Comparison of ENCODE assay signal across 14 cellular contexts in the genomic region with DNA sequence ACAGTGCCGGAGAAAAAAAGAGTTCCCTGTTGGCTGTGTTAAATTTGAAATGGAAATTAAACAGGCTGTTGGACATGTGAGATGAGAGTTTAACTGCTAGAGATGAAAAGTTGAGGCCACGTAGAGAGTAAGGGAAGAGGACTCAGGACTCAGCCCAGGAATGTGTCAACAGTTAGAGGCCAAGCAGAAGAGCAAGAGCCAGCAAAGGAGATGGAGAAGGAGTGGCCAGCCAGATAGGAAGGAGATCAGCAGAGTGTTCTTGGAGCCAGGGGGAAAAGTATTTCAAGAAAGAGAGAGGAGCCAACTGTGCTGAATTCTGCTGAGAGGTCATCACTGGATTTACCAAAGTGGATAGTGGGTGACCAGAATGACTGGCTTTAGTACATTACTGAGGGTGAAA. TPM values are rescaled to one million over a fixed set of nuclear protein-coding genes. Genes with fewer than 3 reads are reported as not detected.
DNase-seq lines count a peak whose midpoint lies in the region; ATAC-seq and TF ChIP-seq lines count a peak whose summit lies in the region.
"Had no signal": no experiment of that assay in that cellular context is flagged by ENCODE, and none has a peak within 500 bp of the region (broad histone marks: within the 10 kb centered on the region; RNA-seq: fewer than 3 reads in every experiment).

No MANE protein-coding gene starts in this region.

- H3K9me3 ChIP-seq in heart right ventricle (no peaks in the 10 kb centered on the region), sigmoid colon (no peaks in the 10 kb centered on the region)
- H3K9me3 ChIP-seq: HAP-1 had no signal

- intact Hi-C loops in left cardiac atrium (cut with DNase I): no loop called here
- intact Hi-C loops in heart right ventricle (cut with DNase I): loop anchor here in 1 of 10 donors (5.0 kb wide), 1 partner anchor 273 kb away; no protein-coding TSS in a partner anchor
- intact Hi-C loops in sigmoid colon (cut with DNase I): no loop called here

- peak overlapping the region in 2 of 10 donors; percentile 7 to 21 for H3K27ac ChIP-seq in heart right ventricle
- H3K27ac ChIP-seq in sigmoid colon: peak overlapping the region in 3 of 4 donors; percentile 6 to 60 (median 29)

- TF ChIP-seq CTCF in heart right ventricle (IDR thresholded peaks at IDR 0.05) (no peak), fibroblast of the aortic adventitia (IDR thresholded peaks at IDR 0.05; ENCODE audit: insufficient read depth, low read length) (no peak), sigmoid colon (IDR thresholded peaks at IDR 0.05) (no peak)

- H3K4me1 ChIP-seq in heart right ventricle: peaks cover 0 to 31% (median 11%) of the 10 kb centered on the region in 9 donors
- peaks cover 0 to 13% (median 11%) of the 10 kb centered on the region in 4 donors for H3K4me1 ChIP-seq in sigmoid colon

- WGBS in heart right ventricle, 2 donors: 32 to 33% methylated on average over 2 of the region's 2 CpGs
- WGBS in sigmoid colon, 2 donors: 85 to 94% methylated on average over 2 of the region's 2 CpGs

- ATAC-seq in left cardiac atrium (peak; percentile 32 to 80), heart right ventricle (no peak), GM18873 (IDR thresholded peaks at IDR 0.05; ENCODE audit: low FRiP score, unreplicated experiment) (no peak), GM19395 (IDR thresholded peaks at IDR 0.05; ENCODE audit: unreplicated experiment) (no peak)

- H3K4me3 ChIP-seq in heart right ventricle (no peak overlapping the region), fibroblast of the aortic adventitia (ENCODE audit: low read depth, low read length) (no peak overlapping the region), sigmoid colon (no peak overlapping the region)
- H3K4me3 ChIP-seq: HAP-1 had no signal

- DNase-seq in left cardiac atrium (no peak), heart right ventricle (no peak), fibroblast of the aortic adventitia (ENCODE audit: low read depth) (peak; percentile 44), sigmoid colon (no peak), AG08395 (ENCODE audit: low spot score) (no peak)
- DNase-seq: ACHN; C1 segment of cervical spinal cord; CD4-positive, alpha-beta T cell; DMS79; GDM1; HFFc6 had no signal

- H3K36me3 ChIP-seq in heart right ventricle: peaks cover 0 to 62% (median 8%) of the 10 kb centered on the region in 9 donors
- peaks cover 0 to 13% (median 2%) of the 10 kb centered on the region in 4 donors for H3K36me3 ChIP-seq in sigmoid colon

- H3K27me3 ChIP-seq in heart right ventricle (no peaks in the 10 kb centered on the region), sigmoid colon (no peaks in the 10 kb centered on the region)

- TF ChIP-seq POLR2A in sigmoid colon (IDR thresholded peaks at IDR 0.05): no peak

- TF ChIP-seq EP300 in sigmoid colon (IDR thresholded peaks at IDR 0.05): no peak

RNA-seq across cellular contexts. Expression of a gene that starts 14.4 kb away (rescaled TPM):
- 10 to 100 TPM; 12.8 to 15.4 TPM for total RNA-seq in left cardiac atrium
- 10 to 100 TPM; 13.1 to 22.8 (median 18.1) TPM for total RNA-seq in heart right ventricle
- 10 to 100 TPM in 1 of 2 donors, 1 to 10 TPM in 1; 4.2 to 14.6 TPM for polyA plus RNA-seq in heart right ventricle
- total RNA-seq in fibroblast of the aortic adventitia (ENCODE audit: low replicate concordance): 15.3 and 15.7 TPM in 2 replicates
- 10 to 100 TPM; 11.3 to 17.5 (median 12.2) TPM for total RNA-seq in sigmoid colon
- 10 to 100 TPM; 14.4 to 23.1 (median 18.2) TPM for polyA plus RNA-seq in sigmoid colon

RNA-seq across cellular contexts. Expression of a gene that starts 14.7 kb away (rescaled TPM):
- 10 to 100 TPM; 18.5 to 22.1 TPM for total RNA-seq in left cardiac atrium
- 10 to 100 TPM; 15.5 to 24.5 (median 18.7) TPM for total RNA-seq in heart right ventricle
- 10 to 100 TPM in 1 of 2 donors, 1 to 10 TPM in 1; 5.5 to 22.1 TPM for polyA plus RNA-seq in heart right ventricle
- 4.5 and 33.4 TPM in 2 replicates for total RNA-seq in fibroblast of the aortic adventitia (ENCODE audit: low replicate concordance)
- total RNA-seq in sigmoid colon: 10 to 100 TPM; 23.7 to 28.8 (median 25.7) TPM
- 10 to 100 TPM; 14.6 to 30.1 (median 23.4) TPM for polyA plus RNA-seq in sigmoid colon

Comparison
In these comparisons a context has a peak if more than half of its experiments do, and no peak if none do; other contexts are left out.
1. ATAC-seq: peak in left cardiac atrium (2 of 2); none in heart right ventricle (0 of 8), GM18873 (single experiment) and GM19395 (single experiment).